Comparison of ENCODE assay signal across 28 cellular contexts in the genomic region with DNA sequence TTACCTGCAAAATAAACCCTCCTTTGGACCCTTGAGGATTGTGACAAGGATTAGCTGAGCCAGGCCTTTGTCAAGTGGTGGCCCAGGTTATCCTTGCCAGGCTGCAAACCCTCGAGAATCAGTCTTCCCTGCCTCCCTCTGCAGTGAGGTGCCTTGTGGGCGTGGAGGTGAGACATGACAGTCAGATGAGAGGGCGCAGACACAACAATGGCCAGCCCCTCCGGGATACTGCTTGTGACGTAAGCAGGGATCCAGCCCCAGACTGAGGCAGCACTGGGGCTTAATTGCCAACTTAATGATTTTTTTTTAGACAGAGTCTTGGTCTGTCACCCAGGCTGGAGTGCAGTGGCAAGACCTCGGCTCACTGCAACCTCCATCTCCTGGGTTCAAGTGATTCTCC.
"Had no signal": no experiment of that assay in that cellular context is flagged by ENCODE, and none has a peak within 500 bp of the region (broad histone marks: within the 10 kb centered on the region; RNA-seq: fewer than 3 reads in every experiment).

No MANE protein-coding gene starts in this region.

- DNase-seq: activated CD4-positive, alpha-beta memory T cell treated with anti-CD3 and anti-CD28 coated beads, Interleukin-2, amount 10 ng/mL, durations not matched to agents 7 days and 5 days; activated CD4-positive, alpha-beta T cell treated with anti-CD3 and anti-CD28 coated beads for 1 hour; activated CD4-positive, alpha-beta T cell treated with anti-CD3 and anti-CD28 coated beads, Interleukin-2, amount 10 ng/mL, durations not matched to agents 7 days and 5 days; activated CD8-positive, alpha-beta memory T cell treated with anti-CD3 and anti-CD28 coated beads, Interleukin-2, amount 50 U/mL, for 48 hours; activated gamma-delta T cell treated with Interleukin-2 at 50 U/mL for 16 hours; activated naive CD8-positive, alpha-beta T cell treated with anti-CD3 and anti-CD28 coated beads, Interleukin-2, amount 50 U/mL, for 24 hours; activated T-cell treated with anti-CD3 and anti-CD28 coated beads, Interleukin-2, amount 50 U/mL, for 4 hours; amygdala; colonic mucosa; dorsolateral prefrontal cortex; effector memory CD4-positive, alpha-beta T cell; head of caudate nucleus; lower lobe of right lung; mesenchymal stem cell; posterior cingulate gyrus; SK-N-SH; stimulated activated CD4-positive, alpha-beta T cell treated with anti-CD3 and anti-CD28 coated beads, Interleukin-1b, Interleukin-23, amount 100 ng/mL, for 48 hours; stimulated activated CD4-positive, alpha-beta T cell treated with anti-CD3 and anti-CD28 coated beads, Interleukin-4, amount 100 ng/mL, for 4 hours; stimulated activated CD8-positive, alpha-beta memory T cell treated with anti-CD3 and anti-CD28 coated beads, Interleukin-4, amount 100 ng/mL, for 48 hours; stimulated activated naive B cell treated with anti-CD40 and anti-IgM and Interleukin-4, amounts not matched to agents 10 μg/mL and 1 μg/mL and 100 μg/mL, for 72 hours; stomach; SW 1271; T-helper 17 cell had no signal

- H3K36me3 ChIP-seq: colonic mucosa, lower lobe of right lung, stomach, tibial nerve had no signal

- ATAC-seq: activated naive CD8-positive, alpha-beta T cell treated with anti-CD3 and anti-CD28 coated beads, Interleukin-2, amount 50 U/mL, for 24 hours; activated T-cell treated with anti-CD3 and anti-CD28 coated beads, Interleukin-2, amount 50 U/mL, for 4 hours; activated T-helper 17 cell treated with anti-CD3 and anti-CD28 coated beads, Interleukin-2, amount 50 U/mL, for 72 hours; left lobe of liver; natural killer cell treated with Interleukin-12 subunit alpha and Interleukin-12 subunit beta and Interleukin-15 and Interleukin-18, amount 100 ng/mL, for 72 hours; stimulated activated naive B cell treated with anti-CD40 and anti-IgM and Interleukin-4, amounts not matched to agents 10 μg/mL and 1 μg/mL and 100 μg/mL, for 72 hours; T-helper 17 cell had no signal

- H3K27ac ChIP-seq: colonic mucosa, lower lobe of right lung had no signal

- H3K4me3 ChIP-seq: colonic mucosa, dorsolateral prefrontal cortex, lower lobe of right lung, smooth muscle cell, stomach, tibial nerve had no signal

- H3K9me3 ChIP-seq: colonic mucosa, lower lobe of right lung, SK-N-SH, stomach, tibial nerve had no signal

- H3K27me3 ChIP-seq: colonic mucosa, dorsolateral prefrontal cortex, stomach, tibial nerve had no signal

- H3K4me1 ChIP-seq: colonic mucosa had no signal
